ENCODE assay signal across 1 cellular context in genomic region chr6:142361765-142362540, GRCh38.
TF ChIP-seq lines count a peak whose summit lies in the region.

No MANE protein-coding gene starts in this region.

TF ChIP-seq in HepG2, 621 proteins besides CTCF, POLR2A, EP300 and RAD21 (continued from another document and continues in another):
- TF ChIP-seq ZNF709 (CRISPR knock-in tag; IDR thresholded peaks at IDR 0.05), result no peak
- TF ChIP-seq ZNF12 (CRISPR knock-in tag; IDR thresholded peaks at IDR 0.05), result 0 out of 2 replicates have a peak, but pooled peaks have one; percentile 39
- 0 out of 2 replicates have a peak, but pooled peaks have one; percentile 26 for TF ChIP-seq ZNF646 (CRISPR knock-in tag; IDR thresholded peaks at IDR 0.05)
- no peak for TF ChIP-seq ZNF383 (CRISPR knock-in tag; IDR thresholded peaks at IDR 0.05; ENCODE audit: borderline replicate concordance)
- peak; percentile 32; the same call in 1 of the 2 replicates for TF ChIP-seq MNT (IDR thresholded peaks at IDR 0.05)
- TF ChIP-seq SKIL (CRISPR knock-in tag; IDR thresholded peaks at IDR 0.05; ENCODE audit: borderline replicate concordance), result no peak
- peak; percentile 61; the same call in 1 of the 2 replicates for TF ChIP-seq DNMT3B (CRISPR knock-in tag; conservative IDR thresholded peaks at IDR 0.05)
- TF ChIP-seq NFYB (CRISPR knock-in tag; IDR thresholded peaks at IDR 0.05), result no peak
- no peak for TF ChIP-seq ZNF556 (CRISPR knock-in tag; IDR thresholded peaks at IDR 0.05; ENCODE audit: borderline replicate concordance)
- TF ChIP-seq ZMYM4 (CRISPR knock-in tag; IDR thresholded peaks at IDR 0.05), result 0 out of 2 replicates have a peak, but pooled peaks have one; percentile 26
- no peak for TF ChIP-seq ZBTB49 (CRISPR knock-in tag; IDR thresholded peaks at IDR 0.05; ENCODE audit: borderline replicate concordance)
- TF ChIP-seq FOXA1 (IDR thresholded peaks at IDR 0.05), result 0 out of 2 replicates have a peak, but pooled peaks have one; percentile 26
- peak; percentile 88 for TF ChIP-seq FOXA1 (CRISPR knock-in tag; IDR thresholded peaks at IDR 0.05)
- no peak for TF ChIP-seq HNF1A (IDR thresholded peaks at IDR 0.05; ENCODE audit: low read depth)
- TF ChIP-seq HNF1A (CRISPR knock-in tag; IDR thresholded peaks at IDR 0.05; ENCODE audit: borderline replicate concordance), result peak; percentile 56; the same call in 1 of the 2 replicates
- TF ChIP-seq ZNF747 (CRISPR knock-in tag; IDR thresholded peaks at IDR 0.05; ENCODE audit: borderline replicate concordance), result no peak
- TF ChIP-seq TFE3 (CRISPR knock-in tag; IDR thresholded peaks at IDR 0.05), result no peak
- TF ChIP-seq BRF2 (CRISPR knock-in tag; IDR thresholded peaks at IDR 0.05), result no peak
- TF ChIP-seq RBM22 (optimal IDR thresholded peaks at IDR 0.05; ENCODE audit: low read length), result peak; percentile 46
- TF ChIP-seq CEBPB (IDR thresholded peaks at IDR 0.05; ENCODE audit: borderline replicate concordance, low read depth, low read length), result peak; percentile 53; the same call in 1 of the 2 replicates
- no peak for TF ChIP-seq MEF2D (CRISPR knock-in tag; IDR thresholded peaks at IDR 0.05)
- TF ChIP-seq KDM6A (CRISPR knock-in tag; IDR thresholded peaks at IDR 0.05; ENCODE audit: low read depth), result no peak
- TF ChIP-seq SOX13 (IDR thresholded peaks at IDR 0.05), result no peak
- peak in 1 of 2 experiments; percentile 70; a peak in 2 of 4 replicates for TF ChIP-seq SOX13 (CRISPR knock-in tag; conservative IDR thresholded peaks at IDR 0.05 in 1 of 2, IDR thresholded peaks at IDR 0.05 in 1 of 2)
- TF ChIP-seq PRDM15 (CRISPR knock-in tag; IDR thresholded peaks at IDR 0.05), result no peak
